Comparison of ENCODE assay signal across 13 cellular contexts in the genomic region with DNA sequence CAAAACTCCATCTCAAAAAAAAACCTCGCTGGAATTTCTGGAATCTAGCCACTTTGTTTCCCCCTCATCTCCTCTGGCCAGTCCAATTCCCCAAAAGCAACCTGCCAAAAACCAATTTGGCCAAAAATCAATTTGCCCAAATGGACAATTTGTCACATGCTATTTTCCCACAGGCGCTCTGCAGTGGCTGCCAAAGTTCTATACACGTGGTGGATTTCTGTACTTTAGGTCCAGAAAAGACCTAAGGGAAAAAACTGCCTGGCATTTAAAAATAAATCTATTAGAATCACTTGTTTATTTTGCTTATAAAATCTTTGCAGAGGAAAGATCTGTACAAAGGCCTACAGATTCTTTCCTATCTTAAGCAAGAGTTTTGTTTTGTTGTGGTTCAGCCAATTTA.
DNase-seq lines count a peak whose midpoint lies in the region; ATAC-seq and TF ChIP-seq lines count a peak whose summit lies in the region.
"Had no signal": no experiment of that assay in that cellular context is flagged by ENCODE, and none has a peak within 500 bp of the region (broad histone marks: within the 10 kb centered on the region; RNA-seq: fewer than 3 reads in every experiment).

No MANE protein-coding gene starts in this region.

- intact Hi-C loops in natural killer cell (cut with micrococcal nuclease): no loop called here
- intact Hi-C loops in Caco-2 (cut with micrococcal nuclease; ENCODE audit: unreplicated experiment): no loop called here

- H3K27me3 ChIP-seq in CD4-positive, CD25-positive, alpha-beta regulatory T cell (ENCODE audit: control insufficient read depth, insufficient read depth, low read length): no peaks in the 10 kb centered on the region
- H3K27me3 ChIP-seq in Caco-2 (replicated peaks; ENCODE audit: control insufficient read depth, insufficient read depth, low read length): no peaks in the 10 kb centered on the region; the same call in none of the 2 replicates
- H3K27me3 ChIP-seq: BLaER1 treated with 17β-estradiol and CSF1 and Interleukin-3, amounts not matched to agents 10 nM and 100 nM had no signal

- H3K4me1 Mint-ChIP-seq in CD4-positive, CD25-positive, alpha-beta regulatory T cell: peaks cover 13 to 57% (median 32%) of the 10 kb centered on the region in 4 donors
- H3K4me1 Mint-ChIP-seq in natural killer cell: peaks cover 9 to 10% of the 10 kb centered on the region in 2 donors
- no peaks in the 10 kb centered on the region for H3K4me1 Mint-ChIP-seq in Caco-2 (ENCODE audit: low read depth, unreplicated experiment)

- H3K27ac ChIP-seq in CD4-positive, CD25-positive, alpha-beta regulatory T cell (ENCODE audit: insufficient read depth, low read length, poor library complexity, severe bottlenecking): peak overlapping the region; percentile 71
- H3K27ac ChIP-seq: BLaER1 treated with 17β-estradiol and CSF1 and Interleukin-3, amounts not matched to agents 10 nM and 100 nM; parathyroid adenoma had no signal

- ATAC-seq in CD4-positive, CD25-positive, alpha-beta regulatory T cell (ENCODE audit: low read depth in 2 of 2): no peak
- ATAC-seq in natural killer cell (no peak), HG02642 (IDR thresholded peaks at IDR 0.05; ENCODE audit: poor library complexity, unreplicated experiment) (no peak)
- ATAC-seq: esophagus mucosa, PC-3 had no signal

- H3K27me3 Mint-ChIP-seq in CD4-positive, CD25-positive, alpha-beta regulatory T cell: no peaks in the 10 kb centered on the region
- H3K27me3 Mint-ChIP-seq in natural killer cell (ENCODE audit: low read depth in 2 of 2) (peaks cover 0 to 15% of the 10 kb centered on the region in 2 donors), Caco-2 (ENCODE audit: insufficient read depth, unreplicated experiment) (peaks cover 4% of the 10 kb centered on the region)

- peak overlapping the region; percentile 68 for H3K4me3 ChIP-seq in CD4-positive, CD25-positive, alpha-beta regulatory T cell (ENCODE audit: low read depth, low read length)
- no peak overlapping the region for H3K4me3 ChIP-seq in Caco-2 (ENCODE audit: low read depth, low read length)
- H3K4me3 ChIP-seq: BLaER1 treated with 17β-estradiol and CSF1 and Interleukin-3, amounts not matched to agents 10 nM and 100 nM had no signal

- TF ChIP-seq CTCF in natural killer cell (IDR thresholded peaks at IDR 0.05) (no peak), Caco-2 (IDR thresholded peaks at IDR 0.05; ENCODE audit: insufficient read depth in 1 of 2, low read depth in 1 of 2, low read length in 1 of 2, severe bottlenecking in 1 of 2, unreplicated experiment in 1 of 2) (no peak)

- H3K9me3 ChIP-seq in CD4-positive, CD25-positive, alpha-beta regulatory T cell (ENCODE audit: control insufficient read depth in 2 of 2, low read length in 2 of 2): peaks cover 7 to 9% of the 10 kb centered on the region in 2 experiments
- peaks cover 16% of the 10 kb centered on the region for H3K9me3 ChIP-seq in Caco-2

- H3K36me3 Mint-ChIP-seq in CD4-positive, CD25-positive, alpha-beta regulatory T cell: peaks cover 3% of the 10 kb centered on the region
- no peaks in the 10 kb centered on the region for H3K36me3 Mint-ChIP-seq in natural killer cell
- no peaks in the 10 kb centered on the region for H3K36me3 Mint-ChIP-seq in Caco-2 (ENCODE audit: insufficient read depth, unreplicated experiment)

- DNase-seq in CD4-positive, CD25-positive, alpha-beta regulatory T cell: peak in 1 of 3 donors; percentile 5
- DNase-seq in M059J (ENCODE audit: low read depth): peak; percentile 29
- peak; percentile 45 for DNase-seq in astrocyte of the hippocampus (ENCODE audit: low read depth, low spot score)
- no peak for DNase-seq in natural killer cell
- no peak for DNase-seq in DMS114 treated with DMSO at 0.1 percent for 48 hours (lab: John Stamatoyannopoulos, UW; ENCODE audit: unreplicated experiment)
- no peak for DNase-seq in Caco-2
- DNase-seq in NCI-H82 (lab: John Stamatoyannopoulos, UW): no peak
- DNase-seq: NCI-H2081, PC-3 had no signal

- peak overlapping the region; percentile 61 to 84 (median 76) for H3K4me3 Mint-ChIP-seq in CD4-positive, CD25-positive, alpha-beta regulatory T cell
- H3K4me3 Mint-ChIP-seq in natural killer cell (peak overlapping the region; percentile 39), Caco-2 (ENCODE audit: unreplicated experiment) (no peak overlapping the region)

- H3K9me3 Mint-ChIP-seq in CD4-positive, CD25-positive, alpha-beta regulatory T cell: peaks cover 0 to 6% (median 1%) of the 10 kb centered on the region in 7 donors
- H3K9me3 Mint-ChIP-seq in natural killer cell: peaks cover 6 to 10% of the 10 kb centered on the region in 2 donors
- peaks cover 26% of the 10 kb centered on the region for H3K9me3 Mint-ChIP-seq in Caco-2 (ENCODE audit: unreplicated experiment)

- no peaks in the 10 kb centered on the region for H3K36me3 ChIP-seq in CD4-positive, CD25-positive, alpha-beta regulatory T cell (ENCODE audit: control insufficient read depth, insufficient read depth, low read length)
- no peaks in the 10 kb centered on the region for H3K36me3 ChIP-seq in Caco-2 (ENCODE audit: control insufficient read depth, insufficient read depth, low read length)

- POLR2A ChIA-PET in Caco-2 (lab: Charles Lee): no interaction called here

- H3K4me1 ChIP-seq in CD4-positive, CD25-positive, alpha-beta regulatory T cell (ENCODE audit: control insufficient read depth, insufficient read depth, low read length, poor library complexity, severe bottlenecking): peaks cover 35% of the 10 kb centered on the region
- H3K4me1 ChIP-seq in Caco-2: no peaks in the 10 kb centered on the region
- H3K4me1 ChIP-seq: parathyroid adenoma had no signal

- CTCF ChIA-PET in Caco-2 (lab: Charles Lee): no interaction called here

- BruUV-seq in Caco-2 (replicated peaks; lab: Mats Ljungman, UMichigan): no TSS peak

- peak overlapping the region; percentile 79 to 96 (median 91) for H3K27ac Mint-ChIP-seq in CD4-positive, CD25-positive, alpha-beta regulatory T cell
- H3K27ac Mint-ChIP-seq in natural killer cell (peak overlapping the region; percentile 57 to 69), Caco-2 (ENCODE audit: unreplicated experiment) (no peak overlapping the region)

Comparison
In these comparisons a context has a peak if more than half of its experiments do, and no peak if none do; other contexts are left out.
1. DNase-seq: peak in M059J (single experiment) and astrocyte of the hippocampus (single experiment); none in natural killer cell (single experiment), DMS114 treated with DMSO at 0.1 percent for 48 hours (single experiment), Caco-2 (0 of 2) and NCI-H82 (single experiment).